8 cellular contexts compared by ENCODE assay signal in the genomic region with DNA sequence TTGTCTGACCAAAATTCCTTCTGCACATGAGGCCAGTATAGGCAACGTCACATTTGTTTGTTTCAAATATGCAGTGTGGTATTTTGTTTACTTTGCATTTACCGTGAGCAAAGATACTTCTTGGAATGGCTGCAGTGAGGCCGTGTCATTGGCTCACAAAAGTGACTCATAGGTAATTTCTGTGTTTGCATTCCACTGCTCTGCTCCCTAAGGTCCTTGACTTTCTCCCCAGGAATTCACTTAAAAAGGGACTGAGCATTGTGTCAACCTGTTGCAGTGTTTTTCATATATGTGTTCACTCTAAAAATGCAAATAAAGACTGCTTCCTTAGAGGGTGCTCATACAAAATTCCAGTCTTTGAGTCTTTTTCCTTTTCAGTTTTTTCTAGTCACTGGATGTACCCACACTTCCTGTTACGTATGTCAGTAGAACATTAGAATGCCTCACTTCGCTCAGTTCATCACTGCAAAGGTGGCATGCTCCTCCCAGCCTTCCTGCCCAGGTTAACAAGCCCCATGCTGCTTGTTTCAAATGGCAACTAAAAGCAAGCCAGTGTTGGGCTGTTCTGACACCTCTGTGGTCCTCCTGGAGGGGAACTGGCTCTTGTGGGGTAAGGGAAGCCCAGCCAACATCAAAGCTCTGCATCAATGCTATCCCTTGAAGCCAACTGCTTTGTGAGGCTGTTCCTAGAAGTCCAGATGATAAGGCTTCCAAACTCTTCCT. TPM values are rescaled to one million over a fixed set of nuclear protein-coding genes. Genes with fewer than 3 reads are reported as not detected.
A peak's percentile ranks its signal among the peaks of the same experiment; 100 is the strongest.
DNase-seq lines count a peak whose midpoint lies in the region; ATAC-seq, FAIRE-seq and TF ChIP-seq lines count a peak whose summit lies in the region.

No MANE protein-coding gene starts in this region.

- no peaks in the 10 kb centered on the region for H3K9me3 Mint-ChIP-seq in astrocyte (ENCODE audit: unreplicated experiment)

- H3K27me3 Mint-ChIP-seq in astrocyte (ENCODE audit: low read depth, unreplicated experiment), result no peaks in the 10 kb centered on the region

- H3K4me1 ChIP-seq in astrocyte (ENCODE audit: insufficient read depth, low read length) (peaks cover 19% of the 10 kb centered on the region), left lung (peaks cover 20 to 44% of the 10 kb centered on the region in 2 donors), upper lobe of right lung (peaks cover 25% of the 10 kb centered on the region)

- H3K36me3 ChIP-seq in astrocyte (ENCODE audit: insufficient read depth, low read length) (peaks cover 29% of the 10 kb centered on the region), left lung (peaks cover 0 to 66% of the 10 kb centered on the region in 2 donors), upper lobe of right lung (peaks cover 59% of the 10 kb centered on the region)

- peaks cover 22% of the 10 kb centered on the region for H3K4me1 Mint-ChIP-seq in astrocyte (ENCODE audit: low read depth, unreplicated experiment)

- intact Hi-C loops in left lung (cut with DNase I) (no loop called here), upper lobe of right lung (cut with DNase I) (no loop called here), left cardiac atrium (cut with DNase I) (no loop called here)

- H3K36me3 Mint-ChIP-seq in astrocyte (ENCODE audit: low read depth, unreplicated experiment), result peaks cover 12% of the 10 kb centered on the region

- peaks cover 34% of the 10 kb centered on the region for H4K20me1 ChIP-seq in astrocyte (ENCODE audit: insufficient read depth, low read length)

- H3K4me3 ChIP-seq in astrocyte (ENCODE audit: insufficient read depth, low read depth, low read length), result no peak overlapping the region
- no peak overlapping the region for H3K4me3 ChIP-seq in left lung
- H3K4me3 ChIP-seq in upper lobe of right lung, result no peak overlapping the region

- peak overlapping the region; percentile 57 for H3K4me3 Mint-ChIP-seq in astrocyte (ENCODE audit: unreplicated experiment)

- peaks cover 41% of the 10 kb centered on the region for H3K79me2 ChIP-seq in astrocyte (ENCODE audit: insufficient read depth, low read length)

- peak overlapping the region; percentile 63 for H3K9ac ChIP-seq in astrocyte (ENCODE audit: low read length)

- no peak for TF ChIP-seq CTCF in astrocyte (IDR thresholded peaks at IDR 0.05; ENCODE audit: insufficient read depth, low read depth, low read length)
- no peak for TF ChIP-seq CTCF in left lung (IDR thresholded peaks at IDR 0.05)
- no peak for TF ChIP-seq CTCF in upper lobe of right lung (IDR thresholded peaks at IDR 0.05)

- H3K27ac ChIP-seq in astrocyte (ENCODE audit: low read depth, low read length) (peak overlapping the region; percentile 86), left lung (peak overlapping the region; percentile 82), upper lobe of right lung (peak overlapping the region; percentile 79)

- H3K4me2 ChIP-seq in astrocyte (ENCODE audit: low read length), result peak overlapping the region; percentile 49

- H3K27me3 ChIP-seq in astrocyte (ENCODE audit: insufficient read depth, low read length), result no peaks in the 10 kb centered on the region
- no peaks in the 10 kb centered on the region for H3K27me3 ChIP-seq in left lung
- no peaks in the 10 kb centered on the region for H3K27me3 ChIP-seq in upper lobe of right lung

- peak; percentile 96 for DNase-seq in EL
- peak; percentile 87 for DNase-seq in NCI-H460 (ENCODE audit: extremely low read depth, low read depth)
- DNase-seq in astrocyte (ENCODE audit: low read depth), result peak; percentile 94
- peak in 1 of 2 donors; percentile 42 for DNase-seq in left lung
- DNase-seq in upper lobe of right lung, result no peak
- no peak for DNase-seq in left cardiac atrium
- DNase-seq in NCI-H1092 (lab: John Stamatoyannopoulos, UW), result no peak

- H2AFZ ChIP-seq in astrocyte (ENCODE audit: low read depth, low read length), result no peak overlapping the region

- ATAC-seq in left lung (peak; percentile 86), upper lobe of right lung (peak; percentile 90), HG02852 (IDR thresholded peaks at IDR 0.05; ENCODE audit: unreplicated experiment) (no peak), left cardiac atrium (no peak)

- H3K9me3 ChIP-seq in astrocyte (ENCODE audit: insufficient read depth, low read depth, low read length) (no peaks in the 10 kb centered on the region), left lung (no peaks in the 10 kb centered on the region), upper lobe of right lung (no peaks in the 10 kb centered on the region)

- peak overlapping the region; percentile 86 for H3K27ac Mint-ChIP-seq in astrocyte (ENCODE audit: unreplicated experiment)

- FAIRE-seq in astrocyte (lab: Jason Lieb, UNC), result peak; percentile 96

RNA-seq across cellular contexts. Expression of a gene that starts 9.1 kb away (rescaled TPM):
- total RNA-seq in NCI-H460 (2014; rRNA removed; shearing (Covaris generic)), result 17.2 and 19.3 TPM in 2 replicates
- 16.1 and 37.0 TPM in 2 replicates for polyA plus RNA-seq in NCI-H460 (2014; cell fraction: nucleus; rRNA removed)
- 11.5 and 13.0 TPM in 2 replicates for total RNA-seq in astrocyte
- total RNA-seq in left lung, result 10 to 100 TPM; 13.9 to 25.1 TPM
- 25.0 TPM for total RNA-seq in upper lobe of right lung
- 1 to 10 TPM; 6.0 to 7.8 TPM for total RNA-seq in left cardiac atrium

RNA-seq across cellular contexts. Expression of a gene that starts 40.0 kb away (rescaled TPM):
- 14.6 and 15.8 TPM in 2 replicates for total RNA-seq in NCI-H460 (2014; rRNA removed; shearing (Covaris generic))
- 26.8 and 40.9 TPM in 2 replicates for polyA plus RNA-seq in NCI-H460 (2014; cell fraction: nucleus; rRNA removed)
- total RNA-seq in astrocyte (22.5 and 23.9 TPM in 2 replicates), left lung (10 to 100 TPM; 57.0 to 69.9 TPM), upper lobe of right lung (54.0 TPM), left cardiac atrium (10 to 100 TPM; 18.7 to 20.4 TPM)

RNA-seq across cellular contexts. Expression of a gene that starts 43.1 kb away (rescaled TPM):
- total RNA-seq in NCI-H460 (2014; rRNA removed; shearing (Covaris generic)), result 17.1 and 23.0 TPM in 2 replicates
- polyA plus RNA-seq in NCI-H460 (2014; cell fraction: nucleus; rRNA removed), result 12.6 and 40.4 TPM in 2 replicates
- total RNA-seq in astrocyte, result 32.7 and 33.4 TPM in 2 replicates
- 10 to 100 TPM; 42.7 to 72.7 TPM for total RNA-seq in left lung
- total RNA-seq in upper lobe of right lung, result 52.1 TPM
- total RNA-seq in left cardiac atrium, result 10 to 100 TPM; 34.5 to 35.3 TPM

Comparison
In these comparisons a context has a peak if more than half of its experiments do, and no peak if none do; other contexts are left out.
1. DNase-seq: peak in EL (single experiment), NCI-H460 (single experiment) and astrocyte (single experiment); none in upper lobe of right lung (single experiment), left cardiac atrium (single experiment) and NCI-H1092 (single experiment).
2. ATAC-seq: peak in left lung (single experiment) and upper lobe of right lung (single experiment); none in HG02852 (single experiment) and left cardiac atrium (0 of 2).
3. Peak in every context shown above with its lines, with median percentiles within 50 percentile points of each other: H3K27ac ChIP-seq.